Comparison of ENCODE assay signal across 1 cellular context in the genomic region with DNA sequence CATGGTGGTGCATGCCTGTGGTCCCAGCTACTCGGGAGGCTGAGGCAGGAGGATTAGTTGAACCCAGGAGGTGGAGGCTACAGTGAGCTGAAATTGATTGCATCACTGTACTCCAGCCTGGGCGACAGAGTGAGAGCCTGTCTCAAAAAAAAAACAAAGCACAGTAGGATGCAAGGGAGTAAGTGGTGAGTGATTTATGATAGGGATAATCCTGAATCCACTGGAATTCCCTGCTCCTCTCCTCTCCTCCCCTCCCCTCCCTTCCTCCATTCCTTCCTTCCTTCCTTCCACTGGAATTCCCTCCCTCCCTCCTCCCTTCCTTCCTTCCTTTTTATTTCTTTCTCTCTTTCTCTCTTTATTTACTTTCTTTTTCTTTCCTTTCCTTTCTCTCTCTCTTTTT.
TF ChIP-seq lines count a peak whose summit lies in the region.

No MANE protein-coding gene starts in this region.

TF ChIP-seq in HEK293, 187 proteins besides CTCF, POLR2A, EP300 and RAD21 (continued from another document):
- TF ChIP-seq ZNF121 (tag by site-specific recombination; IDR thresholded peaks at IDR 0.05) = no peak
- TF ChIP-seq, protein P1, sequence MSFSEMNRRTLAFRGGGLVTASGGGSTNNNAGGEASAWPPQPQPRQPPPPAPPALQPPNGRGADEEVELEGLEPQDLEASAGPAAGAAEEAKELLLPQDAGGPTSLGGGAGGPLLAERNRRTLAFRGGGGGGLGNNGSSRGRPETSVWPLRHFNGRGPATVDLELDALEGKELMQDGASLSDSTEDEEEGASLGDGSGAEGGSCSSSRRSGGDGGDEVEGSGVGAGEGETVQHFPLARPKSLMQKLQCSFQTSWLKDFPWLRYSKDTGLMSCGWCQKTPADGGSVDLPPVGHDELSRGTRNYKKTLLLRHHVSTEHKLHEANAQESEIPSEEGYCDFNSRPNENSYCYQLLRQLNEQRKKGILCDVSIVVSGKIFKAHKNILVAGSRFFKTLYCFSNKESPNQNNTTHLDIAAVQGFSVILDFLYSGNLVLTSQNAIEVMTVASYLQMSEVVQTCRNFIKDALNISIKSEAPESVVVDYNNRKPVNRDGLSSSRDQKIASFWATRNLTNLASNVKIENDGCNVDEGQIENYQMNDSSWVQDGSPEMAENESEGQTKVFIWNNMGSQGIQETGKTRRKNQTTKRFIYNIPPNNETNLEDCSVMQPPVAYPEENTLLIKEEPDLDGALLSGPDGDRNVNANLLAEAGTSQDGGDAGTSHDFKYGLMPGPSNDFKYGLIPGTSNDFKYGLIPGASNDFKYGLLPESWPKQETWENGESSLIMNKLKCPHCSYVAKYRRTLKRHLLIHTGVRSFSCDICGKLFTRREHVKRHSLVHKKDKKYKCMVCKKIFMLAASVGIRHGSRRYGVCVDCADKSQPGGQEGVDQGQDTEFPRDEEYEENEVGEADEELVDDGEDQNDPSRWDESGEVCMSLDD (tag by site-specific recombination; IDR thresholded peaks at IDR 0.05) = no peak
- TF ChIP-seq ZNF248 (tag by site-specific recombination; IDR thresholded peaks at IDR 0.05) = no peak
- TF ChIP-seq ZNF433 (tag by site-specific recombination; IDR thresholded peaks at IDR 0.05; ENCODE audit: low read depth) = no peak
- TF ChIP-seq ZNF785 (tag by site-specific recombination; IDR thresholded peaks at IDR 0.05) = no peak
- TF ChIP-seq BCL11A (tag by site-specific recombination; IDR thresholded peaks at IDR 0.05; ENCODE audit: low read depth) = no peak
- no peak for TF ChIP-seq ZNF843 (tag by site-specific recombination; IDR thresholded peaks at IDR 0.05)
- TF ChIP-seq ZNF335 (tag by site-specific recombination; conservative IDR thresholded peaks at IDR 0.05) = no peak
- TF ChIP-seq MYNN (tag by site-specific recombination; IDR thresholded peaks at IDR 0.05; ENCODE audit: borderline replicate concordance) = no peak
- TF ChIP-seq SETDB1 (IDR thresholded peaks at IDR 0.05; ENCODE audit: insufficient read length, low read length) = peak; percentile 25
- peak; percentile 70 for TF ChIP-seq ZIC2 (tag by site-specific recombination; IDR thresholded peaks at IDR 0.05)
- TF ChIP-seq ZNF202 (tag by site-specific recombination; IDR thresholded peaks at IDR 0.05; ENCODE audit: borderline replicate concordance) = no peak
- TF ChIP-seq ZNF24 (tag by site-specific recombination; IDR thresholded peaks at IDR 0.05) = no peak
- no peak for TF ChIP-seq ZNF169 (tag by site-specific recombination; IDR thresholded peaks at IDR 0.05)
- no peak for TF ChIP-seq ZNF501 (tag by site-specific recombination; IDR thresholded peaks at IDR 0.05)
- TF ChIP-seq ZNF211 (tag by site-specific recombination; IDR thresholded peaks at IDR 0.05; ENCODE audit: low read depth) = no peak
- TF ChIP-seq SALL2 (tag by site-specific recombination; IDR thresholded peaks at IDR 0.05; ENCODE audit: borderline replicate concordance) = no peak
- no peak for TF ChIP-seq ZNF37A (tag by site-specific recombination; IDR thresholded peaks at IDR 0.05)
- no peak for TF ChIP-seq KLF10 (tag by site-specific recombination; IDR thresholded peaks at IDR 0.05)
- no peak for TF ChIP-seq SP7 (tag by site-specific recombination; IDR thresholded peaks at IDR 0.05)
- no peak for TF ChIP-seq ZSCAN16 (tag by site-specific recombination; IDR thresholded peaks at IDR 0.05)
- TF ChIP-seq ZNF354C (tag by site-specific recombination; IDR thresholded peaks at IDR 0.05; ENCODE audit: borderline replicate concordance, low read depth) = no peak
- TF ChIP-seq, protein P2, sequence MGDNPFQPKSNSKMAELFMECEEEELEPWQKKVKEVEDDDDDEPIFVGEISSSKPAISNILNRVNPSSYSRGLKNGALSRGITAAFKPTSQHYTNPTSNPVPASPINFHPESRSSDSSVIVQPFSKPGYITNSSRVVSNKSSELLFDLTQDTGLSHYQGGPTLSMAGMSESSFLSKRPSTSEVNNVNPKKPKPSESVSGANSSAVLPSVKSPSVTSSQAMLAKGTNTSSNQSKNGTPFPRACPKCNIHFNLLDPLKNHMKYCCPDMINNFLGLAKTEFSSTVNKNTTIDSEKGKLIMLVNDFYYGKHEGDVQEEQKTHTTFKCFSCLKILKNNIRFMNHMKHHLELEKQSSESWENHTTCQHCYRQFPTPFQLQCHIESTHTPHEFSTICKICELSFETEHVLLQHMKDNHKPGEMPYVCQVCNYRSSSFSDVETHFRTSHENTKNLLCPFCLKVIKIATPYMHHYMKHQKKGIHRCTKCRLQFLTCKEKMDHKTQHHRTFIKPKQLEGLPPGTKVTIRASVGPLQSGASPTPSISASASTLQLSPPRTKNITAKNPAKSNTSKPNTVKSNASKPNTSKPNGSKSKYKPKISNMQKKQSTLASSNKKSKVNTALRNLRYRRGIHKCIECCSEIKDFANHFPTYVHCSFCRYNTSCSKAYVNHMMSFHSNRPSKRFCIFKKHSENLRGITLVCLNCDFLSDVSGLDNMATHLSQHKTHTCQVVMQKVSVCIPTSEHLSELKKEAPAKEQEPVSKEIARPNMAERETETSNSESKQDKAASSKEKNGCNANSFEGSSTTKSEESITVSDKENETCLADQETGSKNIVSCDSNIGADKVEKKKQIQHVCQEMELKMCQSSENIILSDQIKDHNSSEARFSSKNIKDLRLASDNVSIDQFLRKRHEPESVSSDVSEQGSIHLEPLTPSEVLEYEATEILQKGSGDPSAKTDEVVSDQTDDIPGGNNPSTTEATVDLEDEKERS (tag by site-specific recombination; IDR thresholded peaks at IDR 0.05) = no peak
- TF ChIP-seq ZNF16 (tag by site-specific recombination; IDR thresholded peaks at IDR 0.05; ENCODE audit: low read depth) = no peak
- peak; percentile 45 for TF ChIP-seq ZBTB17 (tag by site-specific recombination; IDR thresholded peaks at IDR 0.05)
- no peak for TF ChIP-seq ZNF529 (tag by site-specific recombination; IDR thresholded peaks at IDR 0.05; ENCODE audit: insufficient replicate concordance)
- TF ChIP-seq ZBTB21 (tag by site-specific recombination; IDR thresholded peaks at IDR 0.05) = no peak
- no peak for TF ChIP-seq ZNF175 (tag by site-specific recombination; IDR thresholded peaks at IDR 0.05)
- no peak for TF ChIP-seq ZNF221 (tag by site-specific recombination; IDR thresholded peaks at IDR 0.05; ENCODE audit: borderline replicate concordance)
- peak; percentile 99 for TF ChIP-seq WT1 (tag by site-specific recombination; IDR thresholded peaks at IDR 0.05)
- TF ChIP-seq, protein P3, sequence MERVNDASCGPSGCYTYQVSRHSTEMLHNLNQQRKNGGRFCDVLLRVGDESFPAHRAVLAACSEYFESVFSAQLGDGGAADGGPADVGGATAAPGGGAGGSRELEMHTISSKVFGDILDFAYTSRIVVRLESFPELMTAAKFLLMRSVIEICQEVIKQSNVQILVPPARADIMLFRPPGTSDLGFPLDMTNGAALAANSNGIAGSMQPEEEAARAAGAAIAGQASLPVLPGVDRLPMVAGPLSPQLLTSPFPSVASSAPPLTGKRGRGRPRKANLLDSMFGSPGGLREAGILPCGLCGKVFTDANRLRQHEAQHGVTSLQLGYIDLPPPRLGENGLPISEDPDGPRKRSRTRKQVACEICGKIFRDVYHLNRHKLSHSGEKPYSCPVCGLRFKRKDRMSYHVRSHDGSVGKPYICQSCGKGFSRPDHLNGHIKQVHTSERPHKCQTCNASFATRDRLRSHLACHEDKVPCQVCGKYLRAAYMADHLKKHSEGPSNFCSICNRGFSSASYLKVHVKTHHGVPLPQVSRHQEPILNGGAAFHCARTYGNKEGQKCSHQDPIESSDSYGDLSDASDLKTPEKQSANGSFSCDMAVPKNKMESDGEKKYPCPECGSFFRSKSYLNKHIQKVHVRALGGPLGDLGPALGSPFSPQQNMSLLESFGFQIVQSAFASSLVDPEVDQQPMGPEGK (tag by site-specific recombination; IDR thresholded peaks at IDR 0.05) = peak; percentile 20; the same call in 1 of the 2 replicates
- TF ChIP-seq TCF7L2 (IDR thresholded peaks at IDR 0.05; ENCODE audit: borderline replicate concordance, low read depth, low read length) = no peak
- no peak for TF ChIP-seq ZNF549 (tag by site-specific recombination; IDR thresholded peaks at IDR 0.05)
- no peak for TF ChIP-seq GFI1B (tag by site-specific recombination; IDR thresholded peaks at IDR 0.05)
- TF ChIP-seq ZNF544 (tag by site-specific recombination; IDR thresholded peaks at IDR 0.05) = no peak
- TF ChIP-seq ZNF292 (tag by site-specific recombination; IDR thresholded peaks at IDR 0.05; ENCODE audit: borderline replicate concordance, low read depth) = no peak
- TF ChIP-seq ZNF223 (tag by site-specific recombination; IDR thresholded peaks at IDR 0.05) = no peak
- TF ChIP-seq, protein P4, sequence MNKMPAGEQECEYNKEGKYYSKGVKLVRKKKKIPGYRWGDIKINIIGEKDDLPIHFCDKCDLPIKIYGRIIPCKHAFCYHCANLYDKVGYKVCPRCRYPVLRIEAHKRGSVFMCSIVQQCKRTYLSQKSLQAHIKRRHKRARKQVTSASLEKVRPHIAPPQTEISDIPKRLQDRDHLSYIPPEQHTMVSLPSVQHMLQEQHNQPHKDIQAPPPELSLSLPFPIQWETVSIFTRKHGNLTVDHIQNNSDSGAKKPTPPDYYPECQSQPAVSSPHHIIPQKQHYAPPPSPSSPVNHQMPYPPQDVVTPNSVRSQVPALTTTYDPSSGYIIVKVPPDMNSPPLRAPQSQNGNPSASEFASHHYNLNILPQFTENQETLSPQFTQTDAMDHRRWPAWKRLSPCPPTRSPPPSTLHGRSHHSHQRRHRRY (tag by site-specific recombination; IDR thresholded peaks at IDR 0.05) = no peak
- TF ChIP-seq, protein P5, sequence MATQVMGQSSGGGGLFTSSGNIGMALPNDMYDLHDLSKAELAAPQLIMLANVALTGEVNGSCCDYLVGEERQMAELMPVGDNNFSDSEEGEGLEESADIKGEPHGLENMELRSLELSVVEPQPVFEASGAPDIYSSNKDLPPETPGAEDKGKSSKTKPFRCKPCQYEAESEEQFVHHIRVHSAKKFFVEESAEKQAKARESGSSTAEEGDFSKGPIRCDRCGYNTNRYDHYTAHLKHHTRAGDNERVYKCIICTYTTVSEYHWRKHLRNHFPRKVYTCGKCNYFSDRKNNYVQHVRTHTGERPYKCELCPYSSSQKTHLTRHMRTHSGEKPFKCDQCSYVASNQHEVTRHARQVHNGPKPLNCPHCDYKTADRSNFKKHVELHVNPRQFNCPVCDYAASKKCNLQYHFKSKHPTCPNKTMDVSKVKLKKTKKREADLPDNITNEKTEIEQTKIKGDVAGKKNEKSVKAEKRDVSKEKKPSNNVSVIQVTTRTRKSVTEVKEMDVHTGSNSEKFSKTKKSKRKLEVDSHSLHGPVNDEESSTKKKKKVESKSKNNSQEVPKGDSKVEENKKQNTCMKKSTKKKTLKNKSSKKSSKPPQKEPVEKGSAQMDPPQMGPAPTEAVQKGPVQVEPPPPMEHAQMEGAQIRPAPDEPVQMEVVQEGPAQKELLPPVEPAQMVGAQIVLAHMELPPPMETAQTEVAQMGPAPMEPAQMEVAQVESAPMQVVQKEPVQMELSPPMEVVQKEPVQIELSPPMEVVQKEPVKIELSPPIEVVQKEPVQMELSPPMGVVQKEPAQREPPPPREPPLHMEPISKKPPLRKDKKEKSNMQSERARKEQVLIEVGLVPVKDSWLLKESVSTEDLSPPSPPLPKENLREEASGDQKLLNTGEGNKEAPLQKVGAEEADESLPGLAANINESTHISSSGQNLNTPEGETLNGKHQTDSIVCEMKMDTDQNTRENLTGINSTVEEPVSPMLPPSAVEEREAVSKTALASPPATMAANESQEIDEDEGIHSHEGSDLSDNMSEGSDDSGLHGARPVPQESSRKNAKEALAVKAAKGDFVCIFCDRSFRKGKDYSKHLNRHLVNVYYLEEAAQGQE (tag by site-specific recombination; IDR thresholded peaks at IDR 0.05) = no peak
- no peak for TF ChIP-seq ZNF416 (tag by site-specific recombination; IDR thresholded peaks at IDR 0.05)
- peak; percentile 87 for TF ChIP-seq PRDM1 (tag by site-specific recombination; IDR thresholded peaks at IDR 0.05)
- no peak for TF ChIP-seq FEZF1 (tag by site-specific recombination; IDR thresholded peaks at IDR 0.05)
- TF ChIP-seq ZNF830 (tag by site-specific recombination; IDR thresholded peaks at IDR 0.05; ENCODE audit: low read depth) = no peak
- TF ChIP-seq ZNF366 (tag by site-specific recombination; conservative IDR thresholded peaks at IDR 0.05) = peak; percentile 42; the same call in 1 of the 2 replicates
- no peak for TF ChIP-seq BCL11B (tag by site-specific recombination; IDR thresholded peaks at IDR 0.05; ENCODE audit: low read depth)
- no peak for TF ChIP-seq ZNF239 (tag by site-specific recombination; IDR thresholded peaks at IDR 0.05)
- TF ChIP-seq, protein P6, sequence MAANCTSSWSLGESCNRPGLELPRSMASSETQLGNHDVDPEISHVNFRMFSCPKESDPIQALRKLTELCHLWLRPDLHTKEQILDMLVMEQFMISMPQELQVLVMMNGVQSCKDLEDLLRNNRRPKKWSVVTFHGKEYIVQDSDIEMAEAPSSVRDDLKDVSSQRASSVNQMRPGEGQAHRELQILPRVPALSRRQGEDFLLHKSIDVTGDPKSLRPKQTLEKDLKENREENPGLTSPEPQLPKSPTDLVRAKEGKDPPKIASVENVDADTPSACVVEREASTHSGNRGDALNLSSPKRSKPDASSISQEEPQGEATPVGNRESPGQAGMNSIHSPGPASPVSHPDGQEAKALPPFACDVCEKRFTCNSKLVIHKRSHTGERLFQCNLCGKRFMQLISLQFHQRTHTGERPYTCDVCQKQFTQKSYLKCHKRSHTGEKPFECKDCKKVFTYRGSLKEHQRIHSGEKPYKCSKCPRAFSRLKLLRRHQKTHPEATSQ (tag by site-specific recombination; IDR thresholded peaks at IDR 0.05) = no peak
- no peak for TF ChIP-seq RBAK (tag by site-specific recombination; IDR thresholded peaks at IDR 0.05)
- no peak for TF ChIP-seq ZNF610 (tag by site-specific recombination; IDR thresholded peaks at IDR 0.05; ENCODE audit: borderline replicate concordance)
- TF ChIP-seq, protein P7, sequence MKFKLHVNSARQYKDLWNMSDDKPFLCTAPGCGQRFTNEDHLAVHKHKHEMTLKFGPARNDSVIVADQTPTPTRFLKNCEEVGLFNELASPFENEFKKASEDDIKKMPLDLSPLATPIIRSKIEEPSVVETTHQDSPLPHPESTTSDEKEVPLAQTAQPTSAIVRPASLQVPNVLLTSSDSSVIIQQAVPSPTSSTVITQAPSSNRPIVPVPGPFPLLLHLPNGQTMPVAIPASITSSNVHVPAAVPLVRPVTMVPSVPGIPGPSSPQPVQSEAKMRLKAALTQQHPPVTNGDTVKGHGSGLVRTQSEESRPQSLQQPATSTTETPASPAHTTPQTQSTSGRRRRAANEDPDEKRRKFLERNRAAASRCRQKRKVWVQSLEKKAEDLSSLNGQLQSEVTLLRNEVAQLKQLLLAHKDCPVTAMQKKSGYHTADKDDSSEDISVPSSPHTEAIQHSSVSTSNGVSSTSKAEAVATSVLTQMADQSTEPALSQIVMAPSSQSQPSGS (tag by site-specific recombination; IDR thresholded peaks at IDR 0.05; ENCODE audit: low read depth) = no peak
- TF ChIP-seq ZNF654 (tag by site-specific recombination; IDR thresholded peaks at IDR 0.05; ENCODE audit: low read depth) = no peak
- TF ChIP-seq MEIS1 (CRISPR knock-in tag; IDR thresholded peaks at IDR 0.05; ENCODE audit: borderline replicate concordance) = no peak
TF ChIP-seq in HEK293: peak in this region for 8.
